ENCODE assay signal across 10 cellular contexts in genomic region chr7:92404170-92404614, GRCh38. TPM values are rescaled to one million over a fixed set of nuclear protein-coding genes. Genes with fewer than 3 reads are reported as not detected.
DNase-seq lines count a peak whose midpoint lies in the region; ATAC-seq, FAIRE-seq and TF ChIP-seq lines count a peak whose summit lies in the region.
"Had no signal": no experiment of that assay in that cellular context is flagged by ENCODE, and none has a peak within 500 bp of the region (broad histone marks: within the 10 kb centered on the region; RNA-seq: fewer than 3 reads in every experiment).

No MANE protein-coding gene starts in this region.

- no peak for TF ChIP-seq POLR2A in GM12878 (IDR thresholded peaks at IDR 0.05; ENCODE audit: low read depth, low read length)

- H3K36me3 ChIP-seq in GM12878 (ENCODE audit: control insufficient read depth in 2 of 2, insufficient read depth in 2 of 2, low read length in 1 of 2) = no peaks in the 10 kb centered on the region
- H3K36me3 ChIP-seq: ovary had no signal

- no peak overlapping the region for H2AFZ ChIP-seq in GM12878 (ENCODE audit: control insufficient read depth, low read depth, low read length)

- peak; percentile 83 for DNase-seq in Jurkat, Clone E6-1 (ENCODE audit: low read depth, low spot score)
- DNase-seq in NOMO-1 treated with dmso at 0.1 percent for 144 hours (lab: John Stamatoyannopoulos, UW; ENCODE audit: unreplicated experiment) (peak; percentile 96), GM12878 (ENCODE audit: low read depth, low spot score) (no peak), DMS79 (lab: John Stamatoyannopoulos, UW) (no peak)
- DNase-seq in stimulated activated CD4-positive, alpha-beta T cell treated with anti-CD3 and anti-CD28 coated beads, Interleukin-4, amount 100 ng/mL, for 24 hours = peak; percentile 32
- DNase-seq: ovary, substantia nigra had no signal

- RAD21 ChIA-PET in GM12878 (lab: Charles Lee; ENCODE audit: unreplicated experiment) = no interaction called here

- intact Hi-C loops in GM12878 (cut with micrococcal nuclease; ENCODE audit: unreplicated experiment) = no loop called here

- peak; percentile 34; the same call in 1 of the 2 replicates for TF ChIP-seq RAD21 in GM12878 (IDR thresholded peaks at IDR 0.05; ENCODE audit: insufficient read depth, low read depth, low read length)

- no peaks in the 10 kb centered on the region for H3K9me3 ChIP-seq in GM12878 (replicated peaks; ENCODE audit: control insufficient read depth, insufficient read depth, low read length)
- H3K9me3 ChIP-seq: ovary had no signal

- no peak overlapping the region for H3K9ac ChIP-seq in GM12878 (ENCODE audit: control insufficient read depth, insufficient read depth, low read length)

- ATAC-seq in GM12878 (peak; percentile 37), GM18517 (IDR thresholded peaks at IDR 0.05; ENCODE audit: unreplicated experiment) (no peak), GM18502 (IDR thresholded peaks at IDR 0.05; ENCODE audit: poor library complexity, unreplicated experiment) (no peak)

- H3K27ac ChIP-seq in GM12878 (ENCODE audit: control insufficient read depth, insufficient read depth) = no peak overlapping the region
- H3K27ac ChIP-seq: ovary had no signal

- H3K4me3 ChIP-seq in Jurkat, Clone E6-1 (ENCODE audit: low read length) = no peak overlapping the region
- H3K4me3 ChIP-seq in GM12878 = no peak overlapping the region
- H3K4me3 ChIP-seq: ovary had no signal

- no peaks in the 10 kb centered on the region for H3K27me3 ChIP-seq in GM12878 (replicated peaks in 1 of 2; ENCODE audit: control insufficient read depth in 2 of 2, insufficient read depth in 2 of 2, low read length in 1 of 2)
- H3K27me3 ChIP-seq: ovary had no signal

- no peak for FAIRE-seq in GM12878 (lab: Jason Lieb, UNC)
- FAIRE-seq: GM12891 had no signal

- POLR2A ChIA-PET in GM12878 (lab: Charles Lee) = no interaction called here

- no peaks in the 10 kb centered on the region for H3K4me1 ChIP-seq in GM12878 (ENCODE audit: control insufficient read depth, insufficient read depth, low read length)

- no peaks in the 10 kb centered on the region for H4K20me1 ChIP-seq in GM12878 (ENCODE audit: control insufficient read depth, insufficient read depth)

- TF ChIP-seq EP300 in GM12878 (IDR thresholded peaks at IDR 0.05; ENCODE audit: borderline replicate concordance in 1 of 2, control insufficient read depth in 1 of 2, low read depth in 2 of 2, low read length in 2 of 2) = no peak

- no peak for TF ChIP-seq CTCF in GM12878 (IDR thresholded peaks at IDR 0.05 in 2 of 3, conservative IDR thresholded peaks at IDR 0.05 in 1 of 3; ENCODE audit: control insufficient read depth in 2 of 3, extremely low read depth in 1 of 3, insufficient read depth in 1 of 3, low read depth in 3 of 3, low read length in 3 of 3)

- no peak overlapping the region for H3K4me2 ChIP-seq in GM12878 (ENCODE audit: control insufficient read depth, insufficient read depth)

- in situ Hi-C loops in GM12878 (cut with MboI) = no loop called here

- SMC1A ChIA-PET in GM12878 (lab: Charles Lee; ENCODE audit: uncharacterized antibody, unreplicated experiment) = interaction anchor here (1.3 kb wide), 1 partner anchor 31 kb away, joined by 3 read pairs; no protein-coding TSS in a partner anchor

- CTCF ChIA-PET in GM12878 (lab: Yijun Ruan, JAX) = interaction anchor here (1.1 to 1.2 kb wide), 2 partner anchors 20 to 225 kb away, joined by 3 read pairs; partner anchors contain the start of gene LRRD1

- WGBS in GM12878 (ENCODE audit: insufficient coverage, insufficient replicate concordance, low lambda C conversion rate, missing lambda C conversion rate) = 92% methylated on average over 6 of the region's 6 CpGs

- no peaks in the 10 kb centered on the region for H3K79me2 ChIP-seq in GM12878 (ENCODE audit: control insufficient read depth, insufficient read depth, low read length)

- no TSS peak for BruUV-seq in GM12878 (replicated peaks; lab: Mats Ljungman, UMichigan)

TF ChIP-seq in GM12878, 131 proteins besides CTCF, POLR2A, EP300 and RAD21:
- TF ChIP-seq CEBPZ (IDR thresholded peaks at IDR 0.05; ENCODE audit: low read depth, low read length) = no peak
- TF ChIP-seq, protein P1, sequence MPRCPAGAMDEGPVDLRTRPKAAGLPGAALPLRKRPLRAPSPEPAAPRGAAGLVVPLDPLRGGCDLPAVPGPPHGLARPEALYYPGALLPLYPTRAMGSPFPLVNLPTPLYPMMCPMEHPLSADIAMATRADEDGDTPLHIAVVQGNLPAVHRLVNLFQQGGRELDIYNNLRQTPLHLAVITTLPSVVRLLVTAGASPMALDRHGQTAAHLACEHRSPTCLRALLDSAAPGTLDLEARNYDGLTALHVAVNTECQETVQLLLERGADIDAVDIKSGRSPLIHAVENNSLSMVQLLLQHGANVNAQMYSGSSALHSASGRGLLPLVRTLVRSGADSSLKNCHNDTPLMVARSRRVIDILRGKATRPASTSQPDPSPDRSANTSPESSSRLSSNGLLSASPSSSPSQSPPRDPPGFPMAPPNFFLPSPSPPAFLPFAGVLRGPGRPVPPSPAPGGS (IDR thresholded peaks at IDR 0.05; ENCODE audit: borderline replicate concordance, insufficient read depth, low read depth, low read length, poor library complexity, severe bottlenecking) = no peak
- no peak for TF ChIP-seq MTA3 (IDR thresholded peaks at IDR 0.05; ENCODE audit: borderline replicate concordance, low read length)
- TF ChIP-seq RUNX3 (IDR thresholded peaks at IDR 0.05; ENCODE audit: low read length) = 0 out of 2 replicates have a peak, but pooled peaks have one; percentile 5

RNA-seq across cellular contexts. Expression of gene GATAD1, which starts 43.1 kb away (rescaled TPM):
- 8.2 TPM for polyA plus RNA-seq in Jurkat, Clone E6-1 (2012; ENCODE audit: insufficient read depth, insufficient read length)
- total RNA-seq in GM12878 (2013; cell fraction: nucleolus; rRNA removed) = 164 and 180 TPM in 2 replicates
- total RNA-seq in GM12878 (2014; rRNA removed) (18.4 and 20.7 TPM in 2 replicates), GM12878 (2014; rRNA removed; fragmentation: Illumina TruSeq; extraction: Trizol) (16.0 and 17.0 TPM in 2 replicates), GM12878 (2021) (11.9 and 12.4 TPM in 2 replicates)
- polyA plus RNA-seq in GM12878 (2011; ENCODE audit: low read depth) = 12.4 TPM
- polyA plus RNA-seq in GM12878 (2011; rRNA removed) (45.2 and 52.2 TPM in 2 replicates), GM12878 (2014; fragmentation: Illumina TruSeq; extraction: Trizol) (19.8 and 25.5 TPM in 2 replicates), GM12878 (2014; fragmentation: Nextera tagmentation; extraction: Ambion mirVana) (1 to 10 TPM; 5.5 to 6.6 TPM), GM12878 (2014; rRNA removed) (15.9 and 18.7 TPM in 2 replicates), GM12878 (2016; fragmentation: Nextera tagmentation; extraction: Ambion mirVana) (1 to 10 TPM; 8.9 to 9.1 TPM)
- polyA plus RNA-seq in GM12878 (2011; cell fraction: cytosol; rRNA removed) = 21.9 and 26.1 TPM in 2 replicates
- polyA plus RNA-seq in GM12878 (2011; cell fraction: nucleus; rRNA removed) = 23.8 and 25.3 TPM in 2 replicates
- polyA plus RNA-seq in GM12878 (2012) = 15.6 and 17.4 TPM in 2 replicates
- 18.8 and 25.2 TPM in 2 replicates for polyA minus RNA-seq in GM12878 (2011; rRNA and poly(A)+ RNA removed)
- 8.6 and 8.8 TPM in 2 replicates for polyA minus RNA-seq in GM12878 (2011; cell fraction: cytosol; rRNA and poly(A)+ RNA removed)
- polyA minus RNA-seq in GM12878 (2011; cell fraction: nucleus; rRNA and poly(A)+ RNA removed) = 38.9 and 49.8 TPM in 2 replicates

Comparison
In these comparisons a context has a peak if more than half of its experiments do, and no peak if none do; other contexts are left out.
1. DNase-seq: peak in Jurkat, Clone E6-1 (single experiment), NOMO-1 treated with dmso at 0.1 percent for 144 hours (single experiment) and stimulated activated CD4-positive, alpha-beta T cell treated with anti-CD3 and anti-CD28 coated beads, Interleukin-4, amount 100 ng/mL, for 24 hours (single experiment); none in GM12878 (single experiment) and DMS79 (single experiment).